Comparison of ENCODE assay signal across 9 cellular contexts in the genomic region with DNA sequence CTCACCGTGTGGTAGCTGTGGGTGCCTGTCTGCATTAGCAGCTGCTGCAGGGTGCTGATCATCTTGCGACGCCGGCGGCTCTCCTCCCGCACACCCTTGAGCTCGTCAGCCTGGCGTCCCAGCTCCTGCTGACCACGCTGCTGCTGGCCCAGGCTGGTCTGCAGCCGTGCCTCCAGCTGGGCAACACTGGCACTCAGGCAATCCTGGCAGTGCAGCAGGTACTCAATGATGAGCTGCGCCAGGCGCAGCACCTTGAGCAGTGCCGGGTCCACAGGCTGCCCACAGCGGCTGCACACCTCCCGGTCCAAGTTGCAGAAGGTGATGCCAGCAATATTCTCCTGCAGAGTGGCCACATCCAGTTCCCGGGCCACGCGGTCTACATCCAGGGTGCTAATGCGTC. TPM values are rescaled to one million over a fixed set of nuclear protein-coding genes. Genes with fewer than 3 reads are reported as not detected.
"Had no signal": no experiment of that assay in that cellular context is flagged by ENCODE, and none has a peak within 500 bp of the region (broad histone marks: within the 10 kb centered on the region; RNA-seq: fewer than 3 reads in every experiment).

No MANE protein-coding gene starts in this region.

- H3K27ac Mint-ChIP-seq: HFFc6 had no signal

- DNase-seq: GM23248, GOT3, H7, HFFc6, IMR-90 had no signal

- H3K9me3 Mint-ChIP-seq: HFFc6 had no signal

- H3K9me3 ChIP-seq: HAP-1 had no signal

- ATAC-seq: HCT116 had no signal

- H3K4me3 ChIP-seq: GM23248, HAP-1 had no signal

- H3K4me3 Mint-ChIP-seq: HFFc6 had no signal

- H3K27ac ChIP-seq: GM23248 had no signal

RNA-seq across cellular contexts. Expression of gene DZIP1L, which starts 11.9 kb away (rescaled TPM):
- total RNA-seq: HT-29 had no signal

RNA-seq across cellular contexts. Expression of gene A4GNT, which starts 28.7 kb away (rescaled TPM):
- total RNA-seq: GM23248, H4, H7, HFFc6, HT-29, IMR-90 had no signal
- polyA plus RNA-seq: GM23248, IMR-90 had no signal
